21 cellular contexts compared by ENCODE assay signal in genomic region chr15:63532307-63532744, GRCh38. TPM values are rescaled to one million over a fixed set of nuclear protein-coding genes. Genes with fewer than 3 reads are reported as not detected.
DNase-seq lines count a peak whose midpoint lies in the region; ATAC-seq, FAIRE-seq and TF ChIP-seq lines count a peak whose summit lies in the region.
"Had no signal": no experiment of that assay in that cellular context is flagged by ENCODE, and none has a peak within 500 bp of the region (broad histone marks: within the 10 kb centered on the region; RNA-seq: fewer than 3 reads in every experiment).

No MANE protein-coding gene starts in this region.

- TF ChIP-seq CTCF in A549 (IDR thresholded peaks at IDR 0.05) (no peak), HepG2 (CRISPR knock-in tag; IDR thresholded peaks at IDR 0.05) (no peak)

- no peaks in the 10 kb centered on the region for H3K27me3 ChIP-seq in GM23248 (replicated peaks; ENCODE audit: insufficient read depth)
- no peaks in the 10 kb centered on the region for H3K27me3 ChIP-seq in adipocyte (replicated peaks; ENCODE audit: control insufficient read depth, insufficient read depth, low read length)
- no peaks in the 10 kb centered on the region for H3K27me3 ChIP-seq in HepG2 (ENCODE audit: control insufficient read depth in 1 of 2, insufficient read depth in 2 of 2, low read length in 2 of 2)
- no peaks in the 10 kb centered on the region for H3K27me3 ChIP-seq in H7 (ENCODE audit: control insufficient read depth, insufficient read depth, low read length)
- H3K27me3 ChIP-seq: tibial artery had no signal

- H3K27ac Mint-ChIP-seq in activated T-helper 1 cell treated with anti-CD3 and anti-CD28 coated beads, Interleukin-12 subunit alpha, Interleukin-12 subunit beta, Interleukin-2, Interleukin-4 antibody, amounts not matched to agents 30 ng/mL and 10 ng/mL and 1 ng/mL, durations not matched to agents 14 hours and 24 hours and 36 hours: no peak overlapping the region
- H3K27ac Mint-ChIP-seq: activated CD4-positive, alpha-beta memory T cell treated with anti-CD3 and anti-CD28 coated beads, Interleukin-2, amount 10 ng/mL, durations not matched to agents 7 days and 5 days; activated T-cell treated with anti-CD3 and anti-CD28 coated beads, Interleukin-2, amount 50 U/mL, for 24 hours; mesothelial cell of epicardium had no signal

- H3K79me2 ChIP-seq in GM23248 (ENCODE audit: insufficient read depth) (peaks cover 84% of the 10 kb centered on the region), HepG2 (ENCODE audit: insufficient read depth, low read length) (peaks cover 92% of the 10 kb centered on the region)

- H3K4me3 ChIP-seq in A549 (no peak overlapping the region), GM23248 (no peak overlapping the region), adipocyte (ENCODE audit: low read length) (peak overlapping the region; percentile 67), HepG2 (replicated peaks in 1 of 3; ENCODE audit: insufficient read depth in 1 of 3, low read depth in 2 of 3, low read length in 3 of 3) (no peak overlapping the region), H7 (ENCODE audit: insufficient read depth, low read depth, low read length) (no peak overlapping the region)
- H3K4me3 ChIP-seq: psoas muscle, tibial artery had no signal

- CTCF ChIA-PET in A549 (lab: Yijun Ruan, JAX) (interaction anchor here (1.1 to 4.3 kb wide), 8 partner anchors 9 to 65 kb away, joined by 4 to 24 read pairs (median 6); partner anchors contain the start of gene USP3), HepG2 (lab: Yijun Ruan, JAX; ENCODE audit: low intra/inter-chr PET ratio, low total read pairs) (no interaction called here)

- no peak for TF ChIP-seq RAD21 in A549 (conservative IDR thresholded peaks at IDR 0.05 in 1 of 2, IDR thresholded peaks at IDR 0.05 in 1 of 2)
- TF ChIP-seq RAD21 in HepG2 (CRISPR knock-in tag; IDR thresholded peaks at IDR 0.05): no peak

- TF ChIP-seq POLR2A in A549 (IDR thresholded peaks at IDR 0.05; ENCODE audit: low read length) (no peak), HepG2 (IDR thresholded peaks at IDR 0.05; ENCODE audit: insufficient read depth in 1 of 2, low read depth in 2 of 2, low read length in 2 of 2) (no peak)

- 62% methylated on average over 5 of the region's 5 CpGs for WGBS in A549 (ENCODE audit: missing lambda C conversion rate)
- WGBS in GM23248 (ENCODE audit: low coverage in 1 of 2, low lambda C conversion rate in 2 of 2, missing lambda C conversion rate in 2 of 2), 2 experiments: 14 to 19% methylated on average over 5 of the region's 5 CpGs
- WGBS in HepG2 (ENCODE audit: low lambda C conversion rate): 93% methylated on average over 5 of the region's 5 CpGs

- H3K4me1 ChIP-seq in A549 (peaks cover 40% of the 10 kb centered on the region), GM23248 (ENCODE audit: insufficient read depth) (peaks cover 15% of the 10 kb centered on the region), adipocyte (ENCODE audit: control insufficient read depth, insufficient read depth, low read length) (peaks cover 36% of the 10 kb centered on the region), HepG2 (ENCODE audit: insufficient read depth, low read length) (peaks cover 11% of the 10 kb centered on the region; the same call in 1 of the 2 replicates)
- H3K4me1 ChIP-seq: psoas muscle had no signal

- BruUV-seq in HepG2 (replicated peaks; lab: Mats Ljungman, UMichigan): no TSS peak

- TF ChIP-seq EP300 in A549 (IDR thresholded peaks at IDR 0.05): no peak
- no peak for TF ChIP-seq EP300 in HepG2 (IDR thresholded peaks at IDR 0.05; ENCODE audit: low read depth in 2 of 2, low read length in 2 of 2)
- TF ChIP-seq EP300 in HepG2 (CRISPR knock-in tag; IDR thresholded peaks at IDR 0.05; ENCODE audit: borderline replicate concordance): no peak

- DNase-seq in A549 (ENCODE audit: low read depth in 1 of 2, low spot score in 1 of 2) (peak in 1 of 2 experiments; percentile 37), GM23248 (peak; percentile 66), adipocyte (ENCODE audit: low read depth) (peak; percentile 39), HepG2 (ENCODE audit: low spot score) (no peak), H7 (no peak)
- no peak for DNase-seq in activated T-helper 1 cell treated with anti-CD3 and anti-CD28 coated beads, Interleukin-12 subunit alpha, Interleukin-12 subunit beta, Interleukin-2, Interleukin-4 antibody, amounts not matched to agents 30 ng/mL and 10 ng/mL and 1 ng/mL, durations not matched to agents 14 hours and 24 hours and 36 hours (ENCODE audit: low spot score)
- no peak for DNase-seq in activated naive CD4-positive, alpha-beta T cell treated with anti-CD3 and anti-CD28 coated beads, Interleukin-2, amount 50 U/mL, for 16 hours
- DNase-seq: activated CD4-positive, alpha-beta memory T cell treated with anti-CD3 and anti-CD28 coated beads, Interleukin-2, amount 10 ng/mL, durations not matched to agents 7 days and 5 days; activated T-cell treated with anti-CD3 and anti-CD28 coated beads, Interleukin-2, amount 50 U/mL, for 24 hours; CD8-positive, alpha-beta memory T cell; KBM-7; MV-4-11; NCI-H2029; NCI-H510A; psoas muscle; tibial artery had no signal

- no peaks in the 10 kb centered on the region for H4K20me1 ChIP-seq in GM23248 (ENCODE audit: insufficient read depth)
- H4K20me1 ChIP-seq in HepG2 (ENCODE audit: insufficient read depth, low read length): peaks cover 2% of the 10 kb centered on the region; the same call in 1 of the 2 replicates

- in situ Hi-C loops in GM23248 (cut with MboI): no loop called here
- in situ Hi-C loops in HepG2 (cut with HindIII; ENCODE audit: extremely low pct_ligation_motif_present, low pct_unique_long_range_greater_than_20kb): no loop called here

- no peaks in the 10 kb centered on the region for H3K9me3 Mint-ChIP-seq in activated T-helper 1 cell treated with anti-CD3 and anti-CD28 coated beads, Interleukin-12 subunit alpha, Interleukin-12 subunit beta, Interleukin-2, Interleukin-4 antibody, amounts not matched to agents 30 ng/mL and 10 ng/mL and 1 ng/mL, durations not matched to agents 14 hours and 24 hours and 36 hours
- H3K9me3 Mint-ChIP-seq: activated CD4-positive, alpha-beta memory T cell treated with anti-CD3 and anti-CD28 coated beads, Interleukin-2, amount 10 ng/mL, durations not matched to agents 7 days and 5 days; activated T-cell treated with anti-CD3 and anti-CD28 coated beads, Interleukin-2, amount 50 U/mL, for 24 hours; CD8-positive, alpha-beta memory T cell; mesothelial cell of epicardium had no signal

- H2AFZ ChIP-seq in GM23248 (peak overlapping the region; percentile 49), HepG2 (ENCODE audit: low read length) (no peak overlapping the region)

- no peak overlapping the region for H3K27ac ChIP-seq in A549
- H3K27ac ChIP-seq in GM23248: no peak overlapping the region
- H3K27ac ChIP-seq in HepG2 (ENCODE audit: extremely low read length, insufficient read depth, low read length): no peak overlapping the region
- H3K27ac ChIP-seq: HL-60, psoas muscle, tibial artery had no signal

- ATAC-seq in A549 (no peak), HepG2 (no peak), HG02981 (IDR thresholded peaks at IDR 0.05; ENCODE audit: unreplicated experiment) (no peak)

- H3K9ac ChIP-seq in GM23248 (no peak overlapping the region), adipocyte (ENCODE audit: low read length) (peak overlapping the region; percentile 47), HepG2 (ENCODE audit: insufficient read depth, low read depth, low read length) (no peak overlapping the region)

- no peak overlapping the region for H3K4me3 Mint-ChIP-seq in activated T-helper 1 cell treated with anti-CD3 and anti-CD28 coated beads, Interleukin-12 subunit alpha, Interleukin-12 subunit beta, Interleukin-2, Interleukin-4 antibody, amounts not matched to agents 30 ng/mL and 10 ng/mL and 1 ng/mL, durations not matched to agents 14 hours and 24 hours and 36 hours
- H3K4me3 Mint-ChIP-seq: activated CD4-positive, alpha-beta memory T cell treated with anti-CD3 and anti-CD28 coated beads, Interleukin-2, amount 10 ng/mL, durations not matched to agents 7 days and 5 days; activated T-cell treated with anti-CD3 and anti-CD28 coated beads, Interleukin-2, amount 50 U/mL, for 24 hours; CD8-positive, alpha-beta memory T cell; mesothelial cell of epicardium had no signal

- peaks cover 5% of the 10 kb centered on the region for H3K36me3 Mint-ChIP-seq in activated T-helper 1 cell treated with anti-CD3 and anti-CD28 coated beads, Interleukin-12 subunit alpha, Interleukin-12 subunit beta, Interleukin-2, Interleukin-4 antibody, amounts not matched to agents 30 ng/mL and 10 ng/mL and 1 ng/mL, durations not matched to agents 14 hours and 24 hours and 36 hours (ENCODE audit: low read depth)
- H3K36me3 Mint-ChIP-seq: mesothelial cell of epicardium had no signal

- H3K9me3 ChIP-seq in A549: no peaks in the 10 kb centered on the region
- H3K9me3 ChIP-seq in GM23248 (ENCODE audit: low read depth): no peaks in the 10 kb centered on the region
- H3K9me3 ChIP-seq in adipocyte (ENCODE audit: control insufficient read depth, low read length): no peaks in the 10 kb centered on the region
- H3K9me3 ChIP-seq in HepG2 (ENCODE audit: low read length): no peaks in the 10 kb centered on the region
- H3K9me3 ChIP-seq: psoas muscle, tibial artery had no signal

- no peaks in the 10 kb centered on the region for H3F3A ChIP-seq in GM23248 (ENCODE audit: insufficient read depth)

- H3K4me2 ChIP-seq in A549: peak overlapping the region; percentile 44
- H3K4me2 ChIP-seq in GM23248 (ENCODE audit: unreplicated experiment): peak overlapping the region; percentile 37
- H3K4me2 ChIP-seq in HepG2 (ENCODE audit: low read depth, low read length): no peak overlapping the region

- POLR2A ChIA-PET in A549 (lab: Yijun Ruan, JAX) (no interaction called here), HepG2 (lab: Yijun Ruan, JAX) (interaction anchor here (0.6 kb wide), 1 partner anchor 21 kb away, joined by 5 read pairs; no protein-coding TSS in a partner anchor)

- intact Hi-C loops in HepG2 (cut with micrococcal nuclease; ENCODE audit: unreplicated experiment): no loop called here
- intact Hi-C loops in activated T-helper 1 cell treated with anti-CD3 and anti-CD28 coated beads, Interleukin-12 subunit alpha, Interleukin-12 subunit beta, Interleukin-2, Interleukin-4 antibody, amounts not matched to agents 30 ng/mL and 10 ng/mL and 1 ng/mL, durations not matched to agents 14 hours and 24 hours and 36 hours (cut with micrococcal nuclease): no loop called here

- FAIRE-seq in A549 (lab: Jason Lieb, UNC) (peak; percentile 63), HepG2 (lab: Jason Lieb, UNC) (no peak)
- FAIRE-seq: H54, keratinocyte had no signal

- no peaks in the 10 kb centered on the region for H3K9me2 ChIP-seq in GM23248 (ENCODE audit: insufficient read depth)

- H3K36me3 ChIP-seq in GM23248 (ENCODE audit: low read depth) (no peaks in the 10 kb centered on the region), adipocyte (ENCODE audit: control insufficient read depth, insufficient read depth, low read length, severe bottlenecking) (peaks cover 4% of the 10 kb centered on the region), HepG2 (replicated peaks in 1 of 2; ENCODE audit: control insufficient read depth in 1 of 2, insufficient read depth in 2 of 2, low read length in 2 of 2) (no peaks in the 10 kb centered on the region), H7 (replicated peaks; ENCODE audit: control insufficient read depth, insufficient read depth, low read length) (no peaks in the 10 kb centered on the region)

- H3K4me1 Mint-ChIP-seq in activated T-helper 1 cell treated with anti-CD3 and anti-CD28 coated beads, Interleukin-12 subunit alpha, Interleukin-12 subunit beta, Interleukin-2, Interleukin-4 antibody, amounts not matched to agents 30 ng/mL and 10 ng/mL and 1 ng/mL, durations not matched to agents 14 hours and 24 hours and 36 hours (ENCODE audit: low read depth): peaks cover 54% of the 10 kb centered on the region

- H3K27me3 Mint-ChIP-seq in activated T-helper 1 cell treated with anti-CD3 and anti-CD28 coated beads, Interleukin-12 subunit alpha, Interleukin-12 subunit beta, Interleukin-2, Interleukin-4 antibody, amounts not matched to agents 30 ng/mL and 10 ng/mL and 1 ng/mL, durations not matched to agents 14 hours and 24 hours and 36 hours (ENCODE audit: insufficient read depth): no peaks in the 10 kb centered on the region
- H3K27me3 Mint-ChIP-seq: activated CD4-positive, alpha-beta memory T cell treated with anti-CD3 and anti-CD28 coated beads, Interleukin-2, amount 10 ng/mL, durations not matched to agents 7 days and 5 days; activated T-cell treated with anti-CD3 and anti-CD28 coated beads, Interleukin-2, amount 50 U/mL, for 24 hours; CD8-positive, alpha-beta memory T cell had no signal

RNA-seq across cellular contexts. Expression of gene USP3, which starts 27.9 kb away (rescaled TPM):
- polyA plus RNA-seq in A549 (2011; rRNA removed) (97.4 and 99.1 TPM in 2 replicates), A549 (2017; fragmentation: RNase III; extraction: RNeasy Plus Mini Kit Qiagen cat#74134 plus additional on column Dnase treatment) (41.8 to 43.2 TPM (median 42.8 TPM) in 3 replicates), GM23248 (2016; fragmentation: Nextera tagmentation; extraction: Ambion mirVana) (15.4 and 16.1 TPM in 2 replicates), HepG2 (2011; rRNA removed) (14.3 and 16.0 TPM in 2 replicates)
- 32.8 and 35.7 TPM in 2 replicates for polyA plus RNA-seq in A549 (2012; cell fraction: cytosol; rRNA removed)
- 68.6 and 111 TPM in 2 replicates for polyA plus RNA-seq in A549 (2012; cell fraction: nucleus; rRNA removed)
- 98.4 and 139 TPM in 2 replicates for polyA minus RNA-seq in A549 (2011; rRNA and poly(A)+ RNA removed)
- 21.0 and 24.5 TPM in 2 replicates for total RNA-seq in GM23248 (2014; rRNA removed; shearing (Covaris generic))
- 55.9 and 61.2 TPM in 2 replicates for total RNA-seq in HepG2 (2016; rRNA removed; fragmentation: Illumina TruSeq; extraction: Trizol)
- 201 and 217 TPM in 2 replicates for total RNA-seq in HepG2 (2016; cell fraction: cytosol; rRNA removed; fragmentation: Illumina TruSeq; extraction: Trizol; ENCODE audit: low read depth)
- 52.9 and 64.6 TPM in 2 replicates for total RNA-seq in HepG2 (2016; cell fraction: insoluble cytoplasmic fraction; rRNA removed; fragmentation: Illumina TruSeq; extraction: Trizol)
- total RNA-seq in HepG2 (2016; cell fraction: membrane; rRNA removed; fragmentation: Illumina TruSeq; extraction: Trizol): 111 and 117 TPM in 2 replicates
- total RNA-seq in HepG2 (2016; cell fraction: nucleus; rRNA removed; fragmentation: Illumina TruSeq; extraction: Trizol): 87.7 and 94.7 TPM in 2 replicates
- 10.3 and 13.3 TPM in 2 replicates for polyA plus RNA-seq in HepG2 (2011; cell fraction: cytosol; rRNA removed)
- polyA plus RNA-seq in HepG2 (2011; cell fraction: nucleus; rRNA removed): 39.8 and 44.5 TPM in 2 replicates
- polyA plus RNA-seq in HepG2 (2012): 36.2 and 40.8 TPM in 2 replicates
- polyA plus RNA-seq in HepG2 (2016; cell fraction: cytosol; fragmentation: Illumina TruSeq; extraction: Trizol; ENCODE audit: low read depth): 10.3 and 13.7 TPM in 2 replicates
- polyA plus RNA-seq in HepG2 (2016; cell fraction: insoluble cytoplasmic fraction; fragmentation: Illumina TruSeq; extraction: Trizol; ENCODE audit: low read depth): 42.1 and 42.7 TPM in 2 replicates
- 25.5 and 25.9 TPM in 2 replicates for polyA plus RNA-seq in HepG2 (2016; cell fraction: membrane; fragmentation: Illumina TruSeq; extraction: Trizol; ENCODE audit: low read depth)
- 86.8 and 90.5 TPM in 2 replicates for polyA plus RNA-seq in HepG2 (2016; cell fraction: nucleus; fragmentation: Illumina TruSeq; extraction: Trizol; ENCODE audit: insufficient read depth, low read depth)
- polyA minus RNA-seq in HepG2 (2011; rRNA and poly(A)+ RNA removed; ENCODE audit: low replicate concordance): 30.9 and 34.8 TPM in 2 replicates
- 30.4 and 30.9 TPM in 2 replicates for polyA minus RNA-seq in HepG2 (2011; cell fraction: cytosol; rRNA and poly(A)+ RNA removed)
- polyA minus RNA-seq in HepG2 (2011; cell fraction: nucleus; rRNA and poly(A)+ RNA removed): 88.7 and 110 TPM in 2 replicates
- total RNA-seq in activated T-helper 1 cell treated with anti-CD3 and anti-CD28 coated beads, Interleukin-12 subunit alpha, Interleukin-12 subunit beta, Interleukin-2, Interleukin-4 antibody, amounts not matched to agents 30 ng/mL and 10 ng/mL and 1 ng/mL, durations not matched to agents 14 hours and 24 hours and 36 hours: 46.9 and 58.9 TPM in 2 replicates
- total RNA-seq in H7 (2014; rRNA removed; shearing (Covaris generic)): 30.0 and 50.8 TPM in 2 replicates

Comparison
In these comparisons a context has a peak if more than half of its experiments do, and no peak if none do; other contexts are left out.
1. DNase-seq: peak in GM23248 (single experiment) and adipocyte (single experiment); none in HepG2 (single experiment), activated T-helper 1 cell treated with anti-CD3 and anti-CD28 coated beads, Interleukin-12 subunit alpha, Interleukin-12 subunit beta, Interleukin-2, Interleukin-4 antibody, amounts not matched to agents 30 ng/mL and 10 ng/mL and 1 ng/mL, durations not matched to agents 14 hours and 24 hours and 36 hours (single experiment), H7 (single experiment) and activated naive CD4-positive, alpha-beta T cell treated with anti-CD3 and anti-CD28 coated beads, Interleukin-2, amount 50 U/mL, for 16 hours (single experiment).
2. Of the 38 proteins assayed by ChIP-seq in both HepG2 and A549: peak only in HepG2: none; only in A549: CEBPB; in both: MAFK; in neither: 35; mixed calls (peak in some experiments, not most) for 1.